Comparison of ENCODE assay signal across 21 cellular contexts in the genomic region with DNA sequence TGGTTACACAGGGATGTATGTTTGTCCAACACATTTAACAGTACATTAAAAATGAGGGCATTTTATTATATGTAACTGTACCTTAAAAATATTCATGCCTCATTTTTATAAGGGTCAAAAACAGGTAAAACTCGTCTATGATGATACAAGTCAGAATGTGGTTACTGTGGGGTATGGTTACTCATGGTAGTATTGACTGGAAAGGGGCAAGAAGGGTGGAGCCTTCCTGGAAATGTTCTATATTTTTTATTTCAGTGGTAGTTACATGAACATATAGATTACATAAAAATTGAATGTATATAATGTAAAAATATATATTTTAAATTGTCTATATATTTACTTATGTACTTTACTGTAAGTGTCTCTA.
DNase-seq lines count a peak whose midpoint lies in the region; ATAC-seq and TF ChIP-seq lines count a peak whose summit lies in the region.
"Had no signal": no experiment of that assay in that cellular context is flagged by ENCODE, and none has a peak within 500 bp of the region (broad histone marks: within the 10 kb centered on the region; RNA-seq: fewer than 3 reads in every experiment).

No MANE protein-coding gene starts in this region.

- peak overlapping the region in 7 of 8 donors; percentile 1 to 72 (median 51) for H3K4me3 Mint-ChIP-seq in CD4-positive, alpha-beta memory T cell
- H3K4me3 Mint-ChIP-seq in Calu3 (ENCODE audit: low read depth, unreplicated experiment): no peak overlapping the region
- H3K4me3 Mint-ChIP-seq in activated CD8-positive, alpha-beta T cell treated with anti-CD3 and anti-CD28 coated beads, Interleukin-2, amount 10 ng/mL, durations not matched to agents 7 days and 5 days: peak overlapping the region; percentile 24
- H3K4me3 Mint-ChIP-seq: endodermal cell had no signal

- H3K4me1 ChIP-seq in CD4-positive, alpha-beta memory T cell (ENCODE audit: insufficient read depth, low read length): peaks cover 77% of the 10 kb centered on the region
- peaks cover 21 to 90% (median 59%) of the 10 kb centered on the region in 3 donors for H3K4me1 ChIP-seq in esophagus squamous epithelium

- no peak for DNase-seq in CD4-positive, alpha-beta memory T cell
- DNase-seq in Calu3 (no peak), esophagus squamous epithelium (lab: John Stamatoyannopoulos, UW) (no peak), midbrain (lab: John Stamatoyannopoulos, UW) (no peak), mesenteric fat pad (ENCODE audit: low spot score) (no peak)
- DNase-seq in activated CD8-positive, alpha-beta T cell treated with anti-CD3 and anti-CD28 coated beads, Interleukin-2, amount 10 ng/mL, durations not matched to agents 7 days and 5 days: no peak
- DNase-seq: activated CD4-positive, alpha-beta T cell treated with anti-CD3 and anti-CD28 coated beads, Interleukin-2, amount 50 U/mL, for 48 hours; activated effector memory CD4-positive, alpha-beta T cell treated with anti-CD3 and anti-CD28 coated beads, Interleukin-2, amount 50 U/mL, for 16 hours; Caco-2; EL; endodermal cell; lower lobe of right lung; naive B cell; NCI-H2029; NCI-H446; NK-92 treated with Interleukin-12 subunit alpha and Interleukin-12 subunit beta, amount 100 ng/mL, for 24 hours; posterior cingulate gyrus; SK-N-SH; upper lobe of left lung had no signal

- no peak for TF ChIP-seq POLR2A in esophagus squamous epithelium (IDR thresholded peaks at IDR 0.05)

- peaks cover 1 to 15% of the 10 kb centered on the region in 2 donors for H3K36me3 Mint-ChIP-seq in CD4-positive, alpha-beta memory T cell
- H3K36me3 Mint-ChIP-seq in Calu3 (ENCODE audit: insufficient read depth, unreplicated experiment): peaks cover 4% of the 10 kb centered on the region
- peaks cover 43% of the 10 kb centered on the region for H3K36me3 Mint-ChIP-seq in activated CD8-positive, alpha-beta T cell treated with anti-CD3 and anti-CD28 coated beads, Interleukin-2, amount 10 ng/mL, durations not matched to agents 7 days and 5 days (ENCODE audit: low read depth)

- no peaks in the 10 kb centered on the region for H3K9me3 ChIP-seq in CD4-positive, alpha-beta memory T cell (ENCODE audit: control insufficient read depth in 1 of 2, low read length in 2 of 2)
- H3K9me3 ChIP-seq in esophagus squamous epithelium: no peaks in the 10 kb centered on the region
- H3K9me3 ChIP-seq: Caco-2, lower lobe of right lung, SK-N-SH, upper lobe of left lung had no signal

- peak overlapping the region in 6 of 7 donors; percentile 68 to 93 (median 86) for H3K27ac Mint-ChIP-seq in CD4-positive, alpha-beta memory T cell
- H3K27ac Mint-ChIP-seq in Calu3 (ENCODE audit: unreplicated experiment): peak overlapping the region; percentile 4
- H3K27ac Mint-ChIP-seq in activated CD8-positive, alpha-beta T cell treated with anti-CD3 and anti-CD28 coated beads, Interleukin-2, amount 10 ng/mL, durations not matched to agents 7 days and 5 days: peak overlapping the region; percentile 76
- H3K27ac Mint-ChIP-seq: endodermal cell had no signal

- POLR2A ChIA-PET in CD4-positive, alpha-beta memory T cell (lab: Charles Lee; ENCODE audit: partially characterized antibody): interaction anchor here (0.7 to 1.9 kb wide), 2 partner anchors 101 to 115 kb away, joined by 3 to 7 read pairs; a partner anchor contains a TSS
- POLR2A ChIA-PET in activated CD8-positive, alpha-beta T cell treated with anti-CD3 and anti-CD28 coated beads, Interleukin-2, amount 10 ng/mL, durations not matched to agents 7 days and 5 days (lab: Charles Lee): interaction anchor here (0.6 kb wide), 1 partner anchor 100 kb away, joined by 5 read pairs; a partner anchor contains a TSS

- H3K27ac ChIP-seq in CD4-positive, alpha-beta memory T cell (ENCODE audit: low read depth, low read length): no peak overlapping the region
- peak overlapping the region; percentile 43 to 86 (median 78) for H3K27ac ChIP-seq in esophagus squamous epithelium
- H3K27ac ChIP-seq: hepatocyte, lower lobe of right lung, upper lobe of left lung had no signal

- no peak overlapping the region for H3K4me3 ChIP-seq in CD4-positive, alpha-beta memory T cell (ENCODE audit: low read length in 2 of 2)
- H3K4me3 ChIP-seq in esophagus squamous epithelium: no peak overlapping the region
- H3K4me3 ChIP-seq: hepatocyte, lower lobe of right lung, upper lobe of left lung had no signal

- TF ChIP-seq CTCF in Calu3 (IDR thresholded peaks at IDR 0.05; ENCODE audit: unreplicated experiment) (no peak), esophagus squamous epithelium (IDR thresholded peaks at IDR 0.05) (no peak)

- CTCF ChIA-PET in CD4-positive, alpha-beta memory T cell (lab: Charles Lee; ENCODE audit: partially characterized antibody): interaction anchor here (0.6 to 2.1 kb wide), 3 partner anchors 12 to 117 kb away, joined by 3 to 12 read pairs (median 5); no protein-coding TSS in a partner anchor
- CTCF ChIA-PET in Calu3 (lab: Charles Lee): interaction anchor here (0.5 to 1.2 kb wide), 2 partner anchors 9 to 100 kb away, joined by 3 to 6 read pairs; a partner anchor contains a TSS
- CTCF ChIA-PET in activated CD8-positive, alpha-beta T cell treated with anti-CD3 and anti-CD28 coated beads, Interleukin-2, amount 10 ng/mL, durations not matched to agents 7 days and 5 days (lab: Charles Lee): interaction anchor here (0.9 to 2.8 kb wide), 5 partner anchors 12 to 117 kb away, joined by 4 to 19 read pairs (median 9); a partner anchor contains a TSS

- H3K4me1 Mint-ChIP-seq in CD4-positive, alpha-beta memory T cell: peaks cover 64 to 93% (median 80%) of the 10 kb centered on the region in 4 donors
- peaks cover 37% of the 10 kb centered on the region for H3K4me1 Mint-ChIP-seq in Calu3 (ENCODE audit: low read depth, unreplicated experiment)
- peaks cover 90% of the 10 kb centered on the region for H3K4me1 Mint-ChIP-seq in activated CD8-positive, alpha-beta T cell treated with anti-CD3 and anti-CD28 coated beads, Interleukin-2, amount 10 ng/mL, durations not matched to agents 7 days and 5 days (ENCODE audit: low read depth)

- WGBS in esophagus squamous epithelium, 2 donors: 39 to 45% methylated on average over 1 of the region's 1 CpG

- no peaks in the 10 kb centered on the region for H3K36me3 ChIP-seq in CD4-positive, alpha-beta memory T cell (ENCODE audit: insufficient read depth, low read length)
- no peaks in the 10 kb centered on the region for H3K36me3 ChIP-seq in esophagus squamous epithelium
- H3K36me3 ChIP-seq: lower lobe of right lung, upper lobe of left lung had no signal

- no peaks in the 10 kb centered on the region for H3K27me3 Mint-ChIP-seq in CD4-positive, alpha-beta memory T cell
- H3K27me3 Mint-ChIP-seq in Calu3 (ENCODE audit: unreplicated experiment): no peaks in the 10 kb centered on the region
- no peaks in the 10 kb centered on the region for H3K27me3 Mint-ChIP-seq in activated CD8-positive, alpha-beta T cell treated with anti-CD3 and anti-CD28 coated beads, Interleukin-2, amount 10 ng/mL, durations not matched to agents 7 days and 5 days (ENCODE audit: low read depth)
- H3K27me3 Mint-ChIP-seq: naive B cell had no signal

- peak; percentile 25 for ATAC-seq in activated CD8-positive, alpha-beta T cell treated with anti-CD3 and anti-CD28 coated beads, Interleukin-2, amount 10 ng/mL, durations not matched to agents 7 days and 5 days
- no peak for ATAC-seq in GM21576 (IDR thresholded peaks at IDR 0.05; ENCODE audit: unreplicated experiment)

- no TSS peak for BruUV-seq in Calu3 (replicated peaks; lab: Mats Ljungman, UMichigan)

- H3K27me3 ChIP-seq in CD4-positive, alpha-beta memory T cell (ENCODE audit: insufficient read depth, low read length): no peaks in the 10 kb centered on the region
- no peaks in the 10 kb centered on the region for H3K27me3 ChIP-seq in esophagus squamous epithelium
- H3K27me3 ChIP-seq: hepatocyte, upper lobe of left lung had no signal

- H3K9me3 Mint-ChIP-seq in CD4-positive, alpha-beta memory T cell: no peaks in the 10 kb centered on the region
- H3K9me3 Mint-ChIP-seq in Calu3 (ENCODE audit: low read depth, unreplicated experiment): peaks cover 5% of the 10 kb centered on the region
- no peaks in the 10 kb centered on the region for H3K9me3 Mint-ChIP-seq in activated CD8-positive, alpha-beta T cell treated with anti-CD3 and anti-CD28 coated beads, Interleukin-2, amount 10 ng/mL, durations not matched to agents 7 days and 5 days (ENCODE audit: insufficient read depth)
- H3K9me3 Mint-ChIP-seq: endodermal cell, naive B cell had no signal

- intact Hi-C loops in CD4-positive, alpha-beta memory T cell (cut with micrococcal nuclease): no loop called here
- intact Hi-C loops in Calu3 (cut with micrococcal nuclease; ENCODE audit: unreplicated experiment): loop anchor here (5.0 kb wide), 2 partner anchors 33 to 98 kb away; a partner anchor contains a TSS
- intact Hi-C loops in esophagus squamous epithelium (cut with DNase I): loop anchor here (10.0 kb wide), 1 partner anchor 90 kb away; no protein-coding TSS in a partner anchor

Comparison
In these comparisons a context has a peak if more than half of its experiments do, and no peak if none do; other contexts are left out.
1. H3K27ac Mint-ChIP-seq: peak in every context shown above with its lines; median percentile 86 in CD4-positive, alpha-beta memory T cell; 76 in activated CD8-positive, alpha-beta T cell treated with anti-CD3 and anti-CD28 coated beads, Interleukin-2, amount 10 ng/mL, durations not matched to agents 7 days and 5 days; 4 in Calu3.